20 cellular contexts compared by ENCODE assay signal in genomic region chr11:11382858-11383532, GRCh38. TPM values are rescaled to one million over a fixed set of nuclear protein-coding genes. Genes with fewer than 3 reads are reported as not detected.
DNase-seq lines count a peak whose midpoint lies in the region; TF ChIP-seq lines count a peak whose summit lies in the region.
"Had no signal": no experiment of that assay in that cellular context is flagged by ENCODE, and none has a peak within 500 bp of the region (broad histone marks: within the 10 kb centered on the region; RNA-seq: fewer than 3 reads in every experiment).

No MANE protein-coding gene starts in this region.

- H3K27me3 Mint-ChIP-seq in endodermal cell (ENCODE audit: insufficient read depth) = peaks cover 28% of the 10 kb centered on the region
- peaks cover 4% of the 10 kb centered on the region for H3K27me3 Mint-ChIP-seq in type B pancreatic cell

- no peak overlapping the region for H3K27ac Mint-ChIP-seq in endodermal cell
- H3K27ac Mint-ChIP-seq in type B pancreatic cell = no peak overlapping the region
- H3K27ac Mint-ChIP-seq: stimulated activated effector memory CD8-positive, alpha-beta T cell treated with anti-CD3 and anti-CD28 coated beads, Interleukin-12 subunit alpha, Interleukin-12 subunit beta, amount 100 ng/mL, for 72 hours; WTC11 had no signal

- H3K4me3 ChIP-seq in endodermal cell (ENCODE audit: low read length) (no peak overlapping the region), brain microvascular endothelial cell (ENCODE audit: low read depth, low read length) (no peak overlapping the region)
- H3K4me3 ChIP-seq: ascending aorta, lung, prostate gland, smooth muscle cell, tibial nerve had no signal

- DNase-seq in DMS53 (lab: John Stamatoyannopoulos, UW) (peak; percentile 93), NCI-H128 (lab: John Stamatoyannopoulos, UW; ENCODE audit: unreplicated experiment) (peak; percentile 22), NCI-H524 treated with DMSO at 0.1 percent for 48 hours (lab: John Stamatoyannopoulos, UW) (peak; percentile 83), endodermal cell (peak; percentile 41), type B pancreatic cell (ENCODE audit: extremely low spot score, unreplicated experiment) (no peak), brain microvascular endothelial cell (no peak), iPS-NIHi7 (ENCODE audit: extremely low spot score) (no peak), posterior vena cava (ENCODE audit: low spot score) (no peak)
- DNase-seq: activated effector memory CD4-positive, alpha-beta T cell treated with Interleukin-2 at 50 U/mL for 16 hours; Calu3; H9; NK-92 treated with Interleukin-12 subunit alpha and Interleukin-12 subunit beta, amount 100 ng/mL, for 24 hours; T-helper 1 cell had no signal

- H3K36me3 Mint-ChIP-seq in endodermal cell (ENCODE audit: low read depth) (peaks cover 1% of the 10 kb centered on the region), type B pancreatic cell (peaks cover 3% of the 10 kb centered on the region)
- H3K36me3 Mint-ChIP-seq: stimulated activated effector memory CD8-positive, alpha-beta T cell treated with anti-CD3 and anti-CD28 coated beads, Interleukin-12 subunit alpha, Interleukin-12 subunit beta, amount 100 ng/mL, for 72 hours had no signal

- H3K9ac ChIP-seq in endodermal cell (ENCODE audit: extremely low read depth, low read length, poor library complexity, severe bottlenecking) = no peak overlapping the region

- 74 to 82% methylated on average over 5 to 7 of the region's 7 CpGs for WGBS in endodermal cell (ENCODE audit: insufficient coverage in 1 of 2, insufficient read length in 1 of 2), 2 experiments

- in situ Hi-C loops in brain microvascular endothelial cell (cut with HindIII; ENCODE audit: low pct_ligation_motif_present, low sequenced_read_pairs) = no loop called here

- H3K4me1 ChIP-seq in endodermal cell (ENCODE audit: control insufficient read depth, insufficient read depth, low read length) = peaks cover under 1% of the 10 kb centered on the region
- H3K4me1 ChIP-seq: ascending aorta, prostate gland, tibial nerve had no signal

- no peaks in the 10 kb centered on the region for H3K9me3 ChIP-seq in endodermal cell (ENCODE audit: control insufficient read depth, low read length)
- H3K9me3 ChIP-seq: ascending aorta, prostate gland, tibial nerve had no signal

- H3K9me3 Mint-ChIP-seq in endodermal cell (peaks cover 18% of the 10 kb centered on the region), type B pancreatic cell (peaks cover 3% of the 10 kb centered on the region)
- H3K9me3 Mint-ChIP-seq: stimulated activated effector memory CD8-positive, alpha-beta T cell treated with anti-CD3 and anti-CD28 coated beads, Interleukin-12 subunit alpha, Interleukin-12 subunit beta, amount 100 ng/mL, for 72 hours had no signal

- H3K36me3 ChIP-seq in endodermal cell (ENCODE audit: control insufficient read depth, insufficient read depth, low read length) (no peaks in the 10 kb centered on the region), brain microvascular endothelial cell (replicated peaks) (no peaks in the 10 kb centered on the region)
- H3K36me3 ChIP-seq: ascending aorta, prostate gland had no signal

- peaks cover 14% of the 10 kb centered on the region for H3K4me1 Mint-ChIP-seq in endodermal cell
- peaks cover 4% of the 10 kb centered on the region for H3K4me1 Mint-ChIP-seq in type B pancreatic cell (ENCODE audit: unreplicated experiment)
- H3K4me1 Mint-ChIP-seq: stimulated activated effector memory CD8-positive, alpha-beta T cell treated with anti-CD3 and anti-CD28 coated beads, Interleukin-12 subunit alpha, Interleukin-12 subunit beta, amount 100 ng/mL, for 72 hours had no signal

- H3K4me3 Mint-ChIP-seq in endodermal cell = no peak overlapping the region
- H3K4me3 Mint-ChIP-seq in type B pancreatic cell = no peak overlapping the region
- H3K4me3 Mint-ChIP-seq: H9; stimulated activated effector memory CD8-positive, alpha-beta T cell treated with anti-CD3 and anti-CD28 coated beads, Interleukin-12 subunit alpha, Interleukin-12 subunit beta, amount 100 ng/mL, for 72 hours; WTC11 had no signal

- intact Hi-C loops in posterior vena cava (cut with DNase I) = no loop called here

- TF ChIP-seq CTCF in endodermal cell (conservative IDR thresholded peaks at IDR 0.05) = no peak
- TF ChIP-seq CTCF in type B pancreatic cell (conservative IDR thresholded peaks at IDR 0.05) = no peak
- TF ChIP-seq CTCF in brain microvascular endothelial cell (IDR thresholded peaks at IDR 0.05; ENCODE audit: low read depth, low read length, missing control alignments) = no peak

- H3K27me3 ChIP-seq in endodermal cell (ENCODE audit: control insufficient read depth, insufficient read depth, low read length, poor library complexity, severe bottlenecking) (no peaks in the 10 kb centered on the region), brain microvascular endothelial cell (replicated peaks) (no peaks in the 10 kb centered on the region)
- H3K27me3 ChIP-seq: ascending aorta, tibial nerve had no signal

- H3K27ac ChIP-seq in endodermal cell (ENCODE audit: low read depth, low read length) = no peak overlapping the region
- no peak overlapping the region for H3K27ac ChIP-seq in brain microvascular endothelial cell
- H3K27ac ChIP-seq: ascending aorta, prostate gland, tibial nerve had no signal

RNA-seq across cellular contexts. Expression of gene CSNK2A3, which starts 29.9 kb away (rescaled TPM):
- total RNA-seq in endodermal cell (1 to 10 TPM in 1 of 2 donors, under 1 TPM in 1; 0.82 to 2.1 TPM), type B pancreatic cell (ENCODE audit: low replicate concordance) (0.69 and 0.75 TPM in 2 replicates), posterior vena cava (1 to 10 TPM; 2.1 to 2.6 TPM)
- polyA plus RNA-seq in endodermal cell (2013, experiment 1 of 2) = 3.7 TPM
- polyA plus RNA-seq in endodermal cell (2013, experiment 2 of 2) = 4.0 TPM

Comparison
In these comparisons a context has a peak if more than half of its experiments do, and no peak if none do; other contexts are left out.
1. DNase-seq: peak in DMS53 (single experiment), NCI-H128 (single experiment), NCI-H524 treated with DMSO at 0.1 percent for 48 hours (single experiment) and endodermal cell (single experiment); none in type B pancreatic cell (single experiment), brain microvascular endothelial cell (single experiment), iPS-NIHi7 (single experiment) and posterior vena cava (single experiment).